Comparison of ENCODE assay signal across 22 cellular contexts in the genomic region with DNA sequence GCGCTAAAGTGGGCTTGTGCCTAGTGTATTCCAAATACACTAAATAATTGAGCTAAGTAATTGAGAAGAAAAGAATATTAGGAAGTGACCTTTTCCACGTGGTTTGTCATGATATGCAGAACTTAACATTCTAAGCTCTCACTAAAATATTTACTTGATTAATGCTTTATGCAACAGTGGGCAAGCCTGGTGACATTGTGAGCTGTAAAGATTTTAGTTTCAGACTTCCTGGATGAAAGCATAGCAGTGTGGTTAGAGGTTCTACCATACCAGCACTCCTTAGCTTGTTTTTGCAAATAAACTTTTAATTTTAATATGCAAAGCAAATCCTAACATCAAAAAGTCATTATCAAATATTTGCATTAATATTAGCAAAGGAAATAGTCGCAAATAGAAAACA.
DNase-seq lines count a peak whose midpoint lies in the region; ATAC-seq, FAIRE-seq and TF ChIP-seq lines count a peak whose summit lies in the region.
"Had no signal": no experiment of that assay in that cellular context is flagged by ENCODE, and none has a peak within 500 bp of the region (broad histone marks: within the 10 kb centered on the region; RNA-seq: fewer than 3 reads in every experiment).

No MANE protein-coding gene starts in this region.

- no peak for TF ChIP-seq POLR2A in GM12891 (IDR thresholded peaks at IDR 0.05; ENCODE audit: low read depth, low read length)

- ATAC-seq in GM18909 (IDR thresholded peaks at IDR 0.05; ENCODE audit: poor library complexity, unreplicated experiment) (peak; percentile 31), HG03432 (IDR thresholded peaks at IDR 0.05; ENCODE audit: unreplicated experiment) (peak; percentile 32), GM19023 (IDR thresholded peaks at IDR 0.05; ENCODE audit: unreplicated experiment) (no peak)
- ATAC-seq: GM23338, PC-3 had no signal

- FAIRE-seq in GM12891 (lab: Jason Lieb, UNC), result no peak
- FAIRE-seq: D721Med had no signal

- DNase-seq in glomerular visceral epithelial cell (ENCODE audit: extremely low spot score) (peak; percentile 26), renal cortical epithelial cell (ENCODE audit: low read depth) (peak; percentile 85), NCI-H1436 treated with DMSO at 0.1 percent for 48 hours (lab: John Stamatoyannopoulos, UW) (no peak), GM12891 (ENCODE audit: insufficient read length, low spot score) (no peak)
- DNase-seq in central memory CD4-positive, alpha-beta T cell, result no peak
- DNase-seq: BE2C, H9, NCI-H1092, NCI-H146, NCI-H1930, NCI-H2107, NCI-H446, NCI-H524 treated with DMSO at 0.1 percent for 48 hours, NCI-H774, PC-3, SK-N-SH, SW 1271 had no signal

TF ChIP-seq in GM12891, 5 proteins besides CTCF, POLR2A, EP300 and RAD21:
- TF ChIP-seq TAF1 (IDR thresholded peaks at IDR 0.05; ENCODE audit: low read depth, low read length) (no peak), POU2F2 (IDR thresholded peaks at IDR 0.05; ENCODE audit: low read depth, low read length) (no peak), POLR2AphosphoS5 (IDR thresholded peaks at IDR 0.05; ENCODE audit: low read depth, low read length) (no peak), PAX5 (IDR thresholded peaks at IDR 0.05; ENCODE audit: insufficient read depth, low read length, severe bottlenecking) (no peak), SPI1 (IDR thresholded peaks at IDR 0.05; ENCODE audit: low read depth, low read length) (no peak)
TF ChIP-seq in GM12891: peak in this region for 0.

Comparison
In these comparisons a context has a peak if more than half of its experiments do, and no peak if none do; other contexts are left out.
1. DNase-seq: peak in glomerular visceral epithelial cell (single experiment) and renal cortical epithelial cell (single experiment); none in central memory CD4-positive, alpha-beta T cell (single experiment), NCI-H1436 treated with DMSO at 0.1 percent for 48 hours (single experiment) and GM12891 (single experiment).